ENCODE assay signal across 9 cellular contexts in genomic region chr18:34661464-34662087, GRCh38. TPM values are rescaled to one million over a fixed set of nuclear protein-coding genes. Genes with fewer than 3 reads are reported as not detected.
DNase-seq lines count a peak whose midpoint lies in the region; ATAC-seq and TF ChIP-seq lines count a peak whose summit lies in the region.
"Had no signal": no experiment of that assay in that cellular context is flagged by ENCODE, and none has a peak within 500 bp of the region (broad histone marks: within the 10 kb centered on the region; RNA-seq: fewer than 3 reads in every experiment).

No MANE protein-coding gene starts in this region.

- TF ChIP-seq CTCF in Panc1 (IDR thresholded peaks at IDR 0.05) (peak; percentile 76), epithelial cell of proximal tubule (conservative IDR thresholded peaks at IDR 0.05; ENCODE audit: low read depth, low read length) (peak; percentile 91)

- peaks cover 21 to 22% of the 10 kb centered on the region in 2 donors for H3K27me3 Mint-ChIP-seq in natural killer cell treated with Interleukin-12 subunit alpha and Interleukin-12 subunit beta and Interleukin-15 and Interleukin-18, amount 100 ng/mL, for 72 hours
- peaks cover 4% of the 10 kb centered on the region for H3K27me3 Mint-ChIP-seq in T-helper 2 cell treated with Interferon-gamma antibody and Interleukin-4, amounts not matched to agents 5 μg/mL and 100 μg/mL, for 36 hours (ENCODE audit: low read depth)

- no TSS peak for BruUV-seq in Panc1 (replicated peaks; lab: Mats Ljungman, UMichigan)

- H3K27ac ChIP-seq in HUES6 (ENCODE audit: low read depth, low read length) (peak overlapping the region; percentile 94), Panc1 (ENCODE audit: low read length) (no peak overlapping the region)

- in situ Hi-C loops in Panc1 (cut with HindIII; ENCODE audit: low pct_unique_long_range_greater_than_20kb, low sequenced_read_pairs): no loop called here

- H3K36me3 ChIP-seq in HUES6 (ENCODE audit: control insufficient read depth, insufficient read depth, low read length): no peaks in the 10 kb centered on the region
- no peaks in the 10 kb centered on the region for H3K36me3 ChIP-seq in Panc1 (ENCODE audit: control insufficient read depth, insufficient read depth, low read length)

- H3K4me1 ChIP-seq in HUES6 (ENCODE audit: control insufficient read depth, insufficient read depth, low read length): peaks cover 55% of the 10 kb centered on the region
- H3K4me1 ChIP-seq in Panc1 (ENCODE audit: control insufficient read depth, insufficient read depth, low read length): no peaks in the 10 kb centered on the region

- H3K27ac Mint-ChIP-seq in natural killer cell treated with Interleukin-12 subunit alpha and Interleukin-12 subunit beta and Interleukin-15 and Interleukin-18, amount 100 ng/mL, for 72 hours: no peak overlapping the region
- H3K27ac Mint-ChIP-seq in T-helper 2 cell treated with Interferon-gamma antibody and Interleukin-4, amounts not matched to agents 5 μg/mL and 100 μg/mL, for 36 hours: no peak overlapping the region
- H3K27ac Mint-ChIP-seq: activated naive CD8-positive, alpha-beta T cell had no signal

- H3K4me3 Mint-ChIP-seq in natural killer cell treated with Interleukin-12 subunit alpha and Interleukin-12 subunit beta and Interleukin-15 and Interleukin-18, amount 100 ng/mL, for 72 hours: no peak overlapping the region
- no peak overlapping the region for H3K4me3 Mint-ChIP-seq in T-helper 2 cell treated with Interferon-gamma antibody and Interleukin-4, amounts not matched to agents 5 μg/mL and 100 μg/mL, for 36 hours
- H3K4me3 Mint-ChIP-seq: activated naive CD8-positive, alpha-beta T cell had no signal

- H3K4me3 ChIP-seq in HUES6 (ENCODE audit: low read depth, low read length) (no peak overlapping the region), Panc1 (ENCODE audit: low read depth in 2 of 2, low read length in 2 of 2) (no peak overlapping the region), epithelial cell of proximal tubule (ENCODE audit: low read depth, low read length) (no peak overlapping the region)

- H3K27me3 ChIP-seq in HUES6 (ENCODE audit: control insufficient read depth, insufficient read depth, low read length): no peaks in the 10 kb centered on the region
- H3K27me3 ChIP-seq in Panc1 (ENCODE audit: control insufficient read depth, insufficient read depth, low read length): no peaks in the 10 kb centered on the region

- peak overlapping the region; percentile 76 for H3K9ac ChIP-seq in HUES6 (ENCODE audit: low read length)

- DNase-seq in GM04504 (ENCODE audit: low read depth): peak; percentile 27
- peak; percentile 41 for DNase-seq in Panc1 (ENCODE audit: low read depth, low spot score)
- DNase-seq in epithelial cell of proximal tubule (ENCODE audit: low read depth): no peak
- DNase-seq in natural killer cell treated with Interleukin-12 subunit alpha and Interleukin-12 subunit beta and Interleukin-15 and Interleukin-18, amount 100 ng/mL, for 72 hours (ENCODE audit: low spot score): no peak
- DNase-seq in NK-92 treated with Interleukin-12 subunit alpha and Interleukin-12 subunit beta, amount 100 ng/mL, for 24 hours (lab: John Stamatoyannopoulos, UW): no peak
- no peak for DNase-seq in T-helper 2 cell treated with Interferon-gamma antibody and Interleukin-4, amounts not matched to agents 5 μg/mL and 100 μg/mL, for 36 hours (ENCODE audit: low spot score)

- H3K9me3 ChIP-seq in HUES6 (ENCODE audit: control insufficient read depth, insufficient read depth, low read depth, low read length) (no peaks in the 10 kb centered on the region), Panc1 (ENCODE audit: control insufficient read depth, insufficient read depth, low read depth, low read length) (no peaks in the 10 kb centered on the region)

- peak; percentile 94 for ATAC-seq in GM21515 (IDR thresholded peaks at IDR 0.05; ENCODE audit: unreplicated experiment)
- peak; percentile 70 for ATAC-seq in Panc1
- peak; percentile 53 to 70 for ATAC-seq in natural killer cell treated with Interleukin-12 subunit alpha and Interleukin-12 subunit beta and Interleukin-15 and Interleukin-18, amount 100 ng/mL, for 72 hours

- CTCF ChIA-PET in Panc1 (lab: Charles Lee): interaction anchor here (0.6 to 1.4 kb wide), 4 partner anchors 49 to 127 kb away, joined by 3 to 7 read pairs (median 4); partner anchors contain the start of gene DTNA

- POLR2A ChIA-PET in Panc1 (lab: Charles Lee): interaction anchor here (0.8 kb wide), 1 partner anchor 77 kb away, joined by 5 read pairs; no protein-coding TSS in a partner anchor

- intact Hi-C loops in Panc1 (cut with micrococcal nuclease; ENCODE audit: unreplicated experiment): loop anchor here (2.0 kb wide), 1 partner anchor 127 kb away; no protein-coding TSS in a partner anchor

- no peaks in the 10 kb centered on the region for H3K9me3 Mint-ChIP-seq in natural killer cell treated with Interleukin-12 subunit alpha and Interleukin-12 subunit beta and Interleukin-15 and Interleukin-18, amount 100 ng/mL, for 72 hours
- H3K9me3 Mint-ChIP-seq in T-helper 2 cell treated with Interferon-gamma antibody and Interleukin-4, amounts not matched to agents 5 μg/mL and 100 μg/mL, for 36 hours: no peaks in the 10 kb centered on the region

- H3K36me3 Mint-ChIP-seq in natural killer cell treated with Interleukin-12 subunit alpha and Interleukin-12 subunit beta and Interleukin-15 and Interleukin-18, amount 100 ng/mL, for 72 hours: no peaks in the 10 kb centered on the region
- H3K36me3 Mint-ChIP-seq in T-helper 2 cell treated with Interferon-gamma antibody and Interleukin-4, amounts not matched to agents 5 μg/mL and 100 μg/mL, for 36 hours (ENCODE audit: low read depth): no peaks in the 10 kb centered on the region
- H3K36me3 Mint-ChIP-seq: activated naive CD8-positive, alpha-beta T cell had no signal

- H3K4me1 Mint-ChIP-seq in natural killer cell treated with Interleukin-12 subunit alpha and Interleukin-12 subunit beta and Interleukin-15 and Interleukin-18, amount 100 ng/mL, for 72 hours (ENCODE audit: low read depth in 2 of 2): peaks cover 0 to 6% of the 10 kb centered on the region in 2 donors
- no peaks in the 10 kb centered on the region for H3K4me1 Mint-ChIP-seq in T-helper 2 cell treated with Interferon-gamma antibody and Interleukin-4, amounts not matched to agents 5 μg/mL and 100 μg/mL, for 36 hours (ENCODE audit: low read depth)

RNA-seq across cellular contexts. Expression of gene DTNA, which starts 48.5 kb away (rescaled TPM):
- total RNA-seq in Panc1 (2021; ENCODE audit: unreplicated experiment) (0.77 TPM), epithelial cell of proximal tubule (7.5 and 15.2 TPM in 2 replicates)
- polyA plus RNA-seq in Panc1 (2012; ENCODE audit: insufficient read length): 0.34 TPM
- not detected for total RNA-seq in natural killer cell treated with Interleukin-12 subunit alpha and Interleukin-12 subunit beta and Interleukin-15 and Interleukin-18, amount 100 ng/mL, for 72 hours

Comparison
In these comparisons a context has a peak if more than half of its experiments do, and no peak if none do; other contexts are left out.
1. DNase-seq: peak in GM04504 (single experiment) and Panc1 (single experiment); none in epithelial cell of proximal tubule (single experiment), natural killer cell treated with Interleukin-12 subunit alpha and Interleukin-12 subunit beta and Interleukin-15 and Interleukin-18, amount 100 ng/mL, for 72 hours (single experiment), NK-92 treated with Interleukin-12 subunit alpha and Interleukin-12 subunit beta, amount 100 ng/mL, for 24 hours (single experiment) and T-helper 2 cell treated with Interferon-gamma antibody and Interleukin-4, amounts not matched to agents 5 μg/mL and 100 μg/mL, for 36 hours (single experiment).
2. Peak in every context shown above with its lines, with median percentiles within 50 percentile points of each other: ATAC-seq.